In the genomic region with DNA sequence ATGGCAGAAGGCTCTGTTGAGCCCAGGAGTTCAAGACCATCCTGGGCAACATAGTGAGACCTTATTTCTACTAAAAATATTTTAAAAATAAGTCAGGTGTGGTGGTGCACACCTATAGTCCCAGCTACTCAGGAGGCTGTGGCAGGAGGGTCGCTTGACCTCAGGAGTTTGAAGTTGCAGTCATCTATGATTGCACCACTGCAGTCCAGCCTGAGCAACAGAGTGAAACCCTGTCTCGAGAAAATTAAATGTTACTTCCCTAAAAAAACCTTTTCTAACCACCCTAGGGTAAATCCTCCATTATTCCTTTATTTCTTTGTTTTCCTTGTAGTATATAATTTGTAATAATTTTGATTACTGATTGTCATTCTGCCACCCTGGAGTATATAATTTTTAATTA, we compare ENCODE assay signal across 17 cellular contexts. TPM values are rescaled to one million over a fixed set of nuclear protein-coding genes. Genes with fewer than 3 reads are reported as not detected.
DNase-seq lines count a peak whose midpoint lies in the region; TF ChIP-seq lines count a peak whose summit lies in the region.
"Had no signal": no experiment of that assay in that cellular context is flagged by ENCODE, and none has a peak within 500 bp of the region (broad histone marks: within the 10 kb centered on the region; RNA-seq: fewer than 3 reads in every experiment).

No MANE protein-coding gene starts in this region.

- no peak overlapping the region for H2BK12ac ChIP-seq in mesenchymal stem cell (ENCODE audit: low read length in 2 of 2)

- H2BK120ac ChIP-seq in mesenchymal stem cell (ENCODE audit: low read depth, low read length): no peak overlapping the region

- no peak overlapping the region for H3K27ac Mint-ChIP-seq in activated T-helper 1 cell treated with anti-CD3 and anti-CD28 coated beads, Interleukin-12 subunit alpha, Interleukin-12 subunit beta, Interleukin-2, Interleukin-4 antibody, amounts not matched to agents 30 ng/mL and 10 ng/mL and 1 ng/mL, durations not matched to agents 14 hours and 24 hours and 36 hours
- H3K27ac Mint-ChIP-seq: effector memory CD8-positive, alpha-beta T cell; stimulated activated naive CD8-positive, alpha-beta T cell treated with anti-CD3 and anti-CD28 coated beads, Interleukin-15, Interleukin-2, amounts not matched to agents 100 ng/mL and 50 ng/mL, for 24 hours had no signal

- DNase-seq in AML-193 (lab: John Stamatoyannopoulos, UW): peak; percentile 77 to 82
- peak; percentile 15 to 45 for DNase-seq in Kasumi-1 (lab: John Stamatoyannopoulos, UW)
- DNase-seq in amniotic epithelial cell (ENCODE audit: low read depth): peak; percentile 61
- DNase-seq in mesenchymal stem cell: peak; percentile 37
- no peak for DNase-seq in GM20000 (ENCODE audit: low spot score)
- DNase-seq in activated T-helper 1 cell treated with anti-CD3 and anti-CD28 coated beads, Interleukin-12 subunit alpha, Interleukin-12 subunit beta, Interleukin-2, Interleukin-4 antibody, amounts not matched to agents 30 ng/mL and 10 ng/mL and 1 ng/mL, durations not matched to agents 14 hours and 24 hours and 36 hours (ENCODE audit: low spot score): no peak
- DNase-seq in GM10266 (ENCODE audit: extremely low spot score): no peak
- no peak for DNase-seq in NCI-H2171 treated with DMSO at 0.1 percent for 48 hours (lab: John Stamatoyannopoulos, UW)
- DNase-seq: activated T-cell treated with anti-CD3 and anti-CD28 coated beads, Interleukin-2, amount 50 U/mL, for 4 hours; BE2C; effector memory CD8-positive, alpha-beta T cell; hypothalamus; NCI-H146; NCI-H774; stimulated activated CD4-positive, alpha-beta T cell treated with anti-CD3 and anti-CD28 coated beads, Interleukin-4, amount 100 ng/mL, for 4 hours; T-helper 1 cell had no signal

- H4K91ac ChIP-seq in mesenchymal stem cell (ENCODE audit: low read length): no peak overlapping the region

- peak overlapping the region; percentile 89 for H2BK15ac ChIP-seq in mesenchymal stem cell (ENCODE audit: low read depth, poor library complexity, severe bottlenecking)

- H3K14ac ChIP-seq in mesenchymal stem cell (ENCODE audit: low read length in 2 of 2): no peak overlapping the region

- 100% methylated on average over 1 of the region's 2 CpGs for WGBS in mesenchymal stem cell

- no peak overlapping the region for H3K4ac ChIP-seq in mesenchymal stem cell (ENCODE audit: low read depth in 1 of 2, low read length in 2 of 2)

- H3K4me3 Mint-ChIP-seq in activated T-helper 1 cell treated with anti-CD3 and anti-CD28 coated beads, Interleukin-12 subunit alpha, Interleukin-12 subunit beta, Interleukin-2, Interleukin-4 antibody, amounts not matched to agents 30 ng/mL and 10 ng/mL and 1 ng/mL, durations not matched to agents 14 hours and 24 hours and 36 hours: no peak overlapping the region
- H3K4me3 Mint-ChIP-seq: activated T-cell treated with anti-CD3 and anti-CD28 coated beads, Interleukin-2, amount 50 U/mL, for 4 hours; effector memory CD8-positive, alpha-beta T cell; stimulated activated naive CD8-positive, alpha-beta T cell treated with anti-CD3 and anti-CD28 coated beads, Interleukin-15, Interleukin-2, amounts not matched to agents 100 ng/mL and 50 ng/mL, for 24 hours had no signal

- H3K27me3 ChIP-seq in mesenchymal stem cell (ENCODE audit: control insufficient read depth in 1 of 2, insufficient read depth in 1 of 2, low read length in 2 of 2): no peaks in the 10 kb centered on the region
- H3K27me3 ChIP-seq: BE2C had no signal

- no peak overlapping the region for H3K18ac ChIP-seq in mesenchymal stem cell (ENCODE audit: low read depth in 1 of 2, low read length in 2 of 2)

- no peak overlapping the region for H3K4me3 ChIP-seq in mesenchymal stem cell (ENCODE audit: insufficient read depth in 1 of 2, low read depth in 1 of 2, low read length in 2 of 2)

- peaks cover 4% of the 10 kb centered on the region for H3K4me1 ChIP-seq in mesenchymal stem cell (ENCODE audit: control insufficient read depth, insufficient read depth, low read depth, low read length)
- H3K4me1 ChIP-seq: BE2C had no signal

- H3K9me3 Mint-ChIP-seq in activated T-helper 1 cell treated with anti-CD3 and anti-CD28 coated beads, Interleukin-12 subunit alpha, Interleukin-12 subunit beta, Interleukin-2, Interleukin-4 antibody, amounts not matched to agents 30 ng/mL and 10 ng/mL and 1 ng/mL, durations not matched to agents 14 hours and 24 hours and 36 hours: no peaks in the 10 kb centered on the region
- H3K9me3 Mint-ChIP-seq: activated T-cell treated with anti-CD3 and anti-CD28 coated beads, Interleukin-2, amount 50 U/mL, for 4 hours; effector memory CD8-positive, alpha-beta T cell; stimulated activated naive CD8-positive, alpha-beta T cell treated with anti-CD3 and anti-CD28 coated beads, Interleukin-15, Interleukin-2, amounts not matched to agents 100 ng/mL and 50 ng/mL, for 24 hours had no signal

- no peak overlapping the region for H4K8ac ChIP-seq in mesenchymal stem cell (ENCODE audit: low read length)

- intact Hi-C loops in activated T-helper 1 cell treated with anti-CD3 and anti-CD28 coated beads, Interleukin-12 subunit alpha, Interleukin-12 subunit beta, Interleukin-2, Interleukin-4 antibody, amounts not matched to agents 30 ng/mL and 10 ng/mL and 1 ng/mL, durations not matched to agents 14 hours and 24 hours and 36 hours (cut with micrococcal nuclease): no loop called here

- H2BK5ac ChIP-seq in mesenchymal stem cell (ENCODE audit: low read depth, low read length, poor library complexity, severe bottlenecking): peak overlapping the region; percentile 46

- H3K9ac ChIP-seq in mesenchymal stem cell (ENCODE audit: low read length): peak overlapping the region; percentile 46

- peak overlapping the region; percentile 89 for H3K27ac ChIP-seq in mesenchymal stem cell (ENCODE audit: low read length, poor library complexity, severe bottlenecking)

- peaks cover 1% of the 10 kb centered on the region for H3K27me3 Mint-ChIP-seq in activated T-helper 1 cell treated with anti-CD3 and anti-CD28 coated beads, Interleukin-12 subunit alpha, Interleukin-12 subunit beta, Interleukin-2, Interleukin-4 antibody, amounts not matched to agents 30 ng/mL and 10 ng/mL and 1 ng/mL, durations not matched to agents 14 hours and 24 hours and 36 hours (ENCODE audit: insufficient read depth)
- H3K27me3 Mint-ChIP-seq: effector memory CD8-positive, alpha-beta T cell; stimulated activated naive CD8-positive, alpha-beta T cell treated with anti-CD3 and anti-CD28 coated beads, Interleukin-15, Interleukin-2, amounts not matched to agents 100 ng/mL and 50 ng/mL, for 24 hours had no signal

- no peak overlapping the region for H3K4me2 ChIP-seq in mesenchymal stem cell (ENCODE audit: low read length, poor library complexity, severe bottlenecking)

- H3K36me3 Mint-ChIP-seq in activated T-helper 1 cell treated with anti-CD3 and anti-CD28 coated beads, Interleukin-12 subunit alpha, Interleukin-12 subunit beta, Interleukin-2, Interleukin-4 antibody, amounts not matched to agents 30 ng/mL and 10 ng/mL and 1 ng/mL, durations not matched to agents 14 hours and 24 hours and 36 hours (ENCODE audit: low read depth): peaks cover 17% of the 10 kb centered on the region

- peak overlapping the region; percentile 99 for H2AK5ac ChIP-seq in mesenchymal stem cell (ENCODE audit: low read length, severe bottlenecking)

- no peaks in the 10 kb centered on the region for H3K4me1 Mint-ChIP-seq in activated T-helper 1 cell treated with anti-CD3 and anti-CD28 coated beads, Interleukin-12 subunit alpha, Interleukin-12 subunit beta, Interleukin-2, Interleukin-4 antibody, amounts not matched to agents 30 ng/mL and 10 ng/mL and 1 ng/mL, durations not matched to agents 14 hours and 24 hours and 36 hours (ENCODE audit: low read depth)

- H3K23ac ChIP-seq in mesenchymal stem cell (ENCODE audit: low read length in 2 of 2): no peak overlapping the region

- TF ChIP-seq CTCF in GM20000 (IDR thresholded peaks at IDR 0.05; ENCODE audit: extremely low read depth, missing control alignments): no peak
- no peak for TF ChIP-seq CTCF in GM10266 (IDR thresholded peaks at IDR 0.05; ENCODE audit: control insufficient read depth, insufficient read depth, low read depth, missing control alignments)

- no peaks in the 10 kb centered on the region for H3K9me3 ChIP-seq in mesenchymal stem cell (ENCODE audit: control insufficient read depth, low read length)
- H3K9me3 ChIP-seq: BE2C had no signal

- H3K36me3 ChIP-seq in mesenchymal stem cell (ENCODE audit: control insufficient read depth in 1 of 2, insufficient read depth in 2 of 2, low read depth in 1 of 2, low read length in 2 of 2): peaks cover 3 to 35% of the 10 kb centered on the region in 2 experiments

- peaks cover 10% of the 10 kb centered on the region for H3K79me1 ChIP-seq in mesenchymal stem cell (replicated peaks; ENCODE audit: low read length, poor library complexity, severe bottlenecking)

- H2AFZ ChIP-seq in mesenchymal stem cell (ENCODE audit: low read depth, low read length): no peak overlapping the region

RNA-seq across cellular contexts. Expression of a gene that starts 7.9 kb away (rescaled TPM):
- polyA plus RNA-seq in mesenchymal stem cell (2013, experiment 1 of 2): 71.6 TPM
- polyA plus RNA-seq in mesenchymal stem cell (2013, experiment 2 of 2): 72.1 TPM
- total RNA-seq in activated T-helper 1 cell treated with anti-CD3 and anti-CD28 coated beads, Interleukin-12 subunit alpha, Interleukin-12 subunit beta, Interleukin-2, Interleukin-4 antibody, amounts not matched to agents 30 ng/mL and 10 ng/mL and 1 ng/mL, durations not matched to agents 14 hours and 24 hours and 36 hours: 5.5 and 6.6 TPM in 2 replicates

RNA-seq across cellular contexts. Expression of a gene that starts 13.3 kb away (rescaled TPM):
- polyA plus RNA-seq in mesenchymal stem cell (2013, experiment 1 of 2): 0.22 TPM
- 0.37 TPM for polyA plus RNA-seq in mesenchymal stem cell (2013, experiment 2 of 2)
- 0.81 and 0.93 TPM in 2 replicates for total RNA-seq in activated T-helper 1 cell treated with anti-CD3 and anti-CD28 coated beads, Interleukin-12 subunit alpha, Interleukin-12 subunit beta, Interleukin-2, Interleukin-4 antibody, amounts not matched to agents 30 ng/mL and 10 ng/mL and 1 ng/mL, durations not matched to agents 14 hours and 24 hours and 36 hours

RNA-seq across cellular contexts. Expression of a gene that starts 34.4 kb away (rescaled TPM):
- polyA plus RNA-seq in mesenchymal stem cell (2013, experiment 1 of 2): 31.5 TPM
- polyA plus RNA-seq in mesenchymal stem cell (2013, experiment 2 of 2): 32.3 TPM
- total RNA-seq in activated T-helper 1 cell treated with anti-CD3 and anti-CD28 coated beads, Interleukin-12 subunit alpha, Interleukin-12 subunit beta, Interleukin-2, Interleukin-4 antibody, amounts not matched to agents 30 ng/mL and 10 ng/mL and 1 ng/mL, durations not matched to agents 14 hours and 24 hours and 36 hours: 31.3 and 34.7 TPM in 2 replicates

Comparison
In these comparisons a context has a peak if more than half of its experiments do, and no peak if none do; other contexts are left out.
1. DNase-seq: peak in AML-193 (2 of 2), Kasumi-1 (2 of 2), amniotic epithelial cell (single experiment) and mesenchymal stem cell (single experiment); none in GM20000 (single experiment), activated T-helper 1 cell treated with anti-CD3 and anti-CD28 coated beads, Interleukin-12 subunit alpha, Interleukin-12 subunit beta, Interleukin-2, Interleukin-4 antibody, amounts not matched to agents 30 ng/mL and 10 ng/mL and 1 ng/mL, durations not matched to agents 14 hours and 24 hours and 36 hours (single experiment), GM10266 (single experiment) and NCI-H2171 treated with DMSO at 0.1 percent for 48 hours (single experiment).